ENCODE assay signal across 2 cellular contexts in the genomic region with DNA sequence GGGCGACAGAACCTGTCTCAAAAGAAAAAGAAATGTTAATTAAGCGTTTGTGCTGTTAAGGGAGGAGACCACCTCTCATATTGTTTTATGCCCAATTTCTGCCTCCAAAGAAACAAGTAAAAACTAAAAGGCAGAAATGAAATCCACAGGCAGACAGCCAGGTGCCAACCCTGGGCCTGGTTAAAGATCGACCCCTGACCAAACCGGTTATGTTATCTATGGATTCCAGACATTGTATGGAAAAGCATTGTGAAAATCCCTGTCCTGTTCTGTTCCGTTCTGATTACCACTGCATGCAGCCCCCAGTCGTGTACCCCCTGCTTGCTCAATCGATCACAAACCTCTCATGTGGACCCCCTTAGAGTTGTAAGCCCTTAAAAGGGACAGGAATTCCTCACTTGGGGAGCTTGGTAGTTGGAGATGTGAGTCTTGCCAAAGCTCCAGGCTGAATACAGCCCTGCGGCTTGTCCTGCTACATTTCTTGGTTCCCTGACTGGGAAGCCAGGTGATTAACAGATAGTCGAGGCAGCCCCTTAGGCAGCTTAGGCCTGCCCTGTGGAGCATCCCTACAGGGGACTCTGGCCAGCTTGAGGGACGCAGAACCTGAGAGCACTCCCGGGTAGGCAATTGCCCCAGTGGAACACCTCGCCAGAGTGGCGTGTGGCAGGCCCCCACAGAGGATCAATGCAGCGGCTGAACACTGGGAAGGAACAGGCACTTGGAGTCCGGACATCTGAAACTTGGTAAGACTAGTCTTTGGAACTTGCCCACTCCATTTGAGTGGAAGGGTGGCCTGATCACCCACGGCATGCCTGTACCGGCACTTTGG.
TF ChIP-seq lines count a peak whose summit lies in the region.

No MANE protein-coding gene starts in this region.

TF ChIP-seq in HCT116, 20 proteins besides CTCF, POLR2A, EP300 and RAD21 (continued from another document):
- TF ChIP-seq, protein P1, sequence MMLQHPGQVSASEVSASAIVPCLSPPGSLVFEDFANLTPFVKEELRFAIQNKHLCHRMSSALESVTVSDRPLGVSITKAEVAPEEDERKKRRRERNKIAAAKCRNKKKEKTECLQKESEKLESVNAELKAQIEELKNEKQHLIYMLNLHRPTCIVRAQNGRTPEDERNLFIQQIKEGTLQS (IDR thresholded peaks at IDR 0.05), result no peak
- TF ChIP-seq EGR1 (IDR thresholded peaks at IDR 0.05; ENCODE audit: low read depth), result no peak
- TF ChIP-seq TCF7L2 (IDR thresholded peaks at IDR 0.05; ENCODE audit: borderline replicate concordance, extremely low read depth, insufficient read depth, insufficient read length), result no peak
- no peak for TF ChIP-seq CBX3 (IDR thresholded peaks at IDR 0.05; ENCODE audit: low read depth)
- TF ChIP-seq EZH2 (IDR thresholded peaks at IDR 0.05), result no peak
- TF ChIP-seq, protein P2, sequence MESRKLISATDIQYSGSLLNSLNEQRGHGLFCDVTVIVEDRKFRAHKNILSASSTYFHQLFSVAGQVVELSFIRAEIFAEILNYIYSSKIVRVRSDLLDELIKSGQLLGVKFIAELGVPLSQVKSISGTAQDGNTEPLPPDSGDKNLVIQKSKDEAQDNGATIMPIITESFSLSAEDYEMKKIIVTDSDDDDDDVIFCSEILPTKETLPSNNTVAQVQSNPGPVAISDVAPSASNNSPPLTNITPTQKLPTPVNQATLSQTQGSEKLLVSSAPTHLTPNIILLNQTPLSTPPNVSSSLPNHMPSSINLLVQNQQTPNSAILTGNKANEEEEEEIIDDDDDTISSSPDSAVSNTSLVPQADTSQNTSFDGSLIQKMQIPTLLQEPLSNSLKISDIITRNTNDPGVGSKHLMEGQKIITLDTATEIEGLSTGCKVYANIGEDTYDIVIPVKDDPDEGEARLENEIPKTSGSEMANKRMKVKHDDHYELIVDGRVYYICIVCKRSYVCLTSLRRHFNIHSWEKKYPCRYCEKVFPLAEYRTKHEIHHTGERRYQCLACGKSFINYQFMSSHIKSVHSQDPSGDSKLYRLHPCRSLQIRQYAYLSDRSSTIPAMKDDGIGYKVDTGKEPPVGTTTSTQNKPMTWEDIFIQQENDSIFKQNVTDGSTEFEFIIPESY (IDR thresholded peaks at IDR 0.05; ENCODE audit: extremely low read depth, insufficient replicate concordance, low read length), result no peak
- TF ChIP-seq YY1 (IDR thresholded peaks at IDR 0.05; ENCODE audit: extremely low read depth, insufficient replicate concordance, low read depth, low read length), result no peak
- TF ChIP-seq, protein P3, sequence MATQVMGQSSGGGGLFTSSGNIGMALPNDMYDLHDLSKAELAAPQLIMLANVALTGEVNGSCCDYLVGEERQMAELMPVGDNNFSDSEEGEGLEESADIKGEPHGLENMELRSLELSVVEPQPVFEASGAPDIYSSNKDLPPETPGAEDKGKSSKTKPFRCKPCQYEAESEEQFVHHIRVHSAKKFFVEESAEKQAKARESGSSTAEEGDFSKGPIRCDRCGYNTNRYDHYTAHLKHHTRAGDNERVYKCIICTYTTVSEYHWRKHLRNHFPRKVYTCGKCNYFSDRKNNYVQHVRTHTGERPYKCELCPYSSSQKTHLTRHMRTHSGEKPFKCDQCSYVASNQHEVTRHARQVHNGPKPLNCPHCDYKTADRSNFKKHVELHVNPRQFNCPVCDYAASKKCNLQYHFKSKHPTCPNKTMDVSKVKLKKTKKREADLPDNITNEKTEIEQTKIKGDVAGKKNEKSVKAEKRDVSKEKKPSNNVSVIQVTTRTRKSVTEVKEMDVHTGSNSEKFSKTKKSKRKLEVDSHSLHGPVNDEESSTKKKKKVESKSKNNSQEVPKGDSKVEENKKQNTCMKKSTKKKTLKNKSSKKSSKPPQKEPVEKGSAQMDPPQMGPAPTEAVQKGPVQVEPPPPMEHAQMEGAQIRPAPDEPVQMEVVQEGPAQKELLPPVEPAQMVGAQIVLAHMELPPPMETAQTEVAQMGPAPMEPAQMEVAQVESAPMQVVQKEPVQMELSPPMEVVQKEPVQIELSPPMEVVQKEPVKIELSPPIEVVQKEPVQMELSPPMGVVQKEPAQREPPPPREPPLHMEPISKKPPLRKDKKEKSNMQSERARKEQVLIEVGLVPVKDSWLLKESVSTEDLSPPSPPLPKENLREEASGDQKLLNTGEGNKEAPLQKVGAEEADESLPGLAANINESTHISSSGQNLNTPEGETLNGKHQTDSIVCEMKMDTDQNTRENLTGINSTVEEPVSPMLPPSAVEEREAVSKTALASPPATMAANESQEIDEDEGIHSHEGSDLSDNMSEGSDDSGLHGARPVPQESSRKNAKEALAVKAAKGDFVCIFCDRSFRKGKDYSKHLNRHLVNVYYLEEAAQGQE (IDR thresholded peaks at IDR 0.05; ENCODE audit: low read depth), result no peak
TF ChIP-seq in HCT116: peak in this region for 0.

TF ChIP-seq in WTC11, 78 proteins besides CTCF, POLR2A, EP300 and RAD21:
- TF ChIP-seq, protein P4, sequence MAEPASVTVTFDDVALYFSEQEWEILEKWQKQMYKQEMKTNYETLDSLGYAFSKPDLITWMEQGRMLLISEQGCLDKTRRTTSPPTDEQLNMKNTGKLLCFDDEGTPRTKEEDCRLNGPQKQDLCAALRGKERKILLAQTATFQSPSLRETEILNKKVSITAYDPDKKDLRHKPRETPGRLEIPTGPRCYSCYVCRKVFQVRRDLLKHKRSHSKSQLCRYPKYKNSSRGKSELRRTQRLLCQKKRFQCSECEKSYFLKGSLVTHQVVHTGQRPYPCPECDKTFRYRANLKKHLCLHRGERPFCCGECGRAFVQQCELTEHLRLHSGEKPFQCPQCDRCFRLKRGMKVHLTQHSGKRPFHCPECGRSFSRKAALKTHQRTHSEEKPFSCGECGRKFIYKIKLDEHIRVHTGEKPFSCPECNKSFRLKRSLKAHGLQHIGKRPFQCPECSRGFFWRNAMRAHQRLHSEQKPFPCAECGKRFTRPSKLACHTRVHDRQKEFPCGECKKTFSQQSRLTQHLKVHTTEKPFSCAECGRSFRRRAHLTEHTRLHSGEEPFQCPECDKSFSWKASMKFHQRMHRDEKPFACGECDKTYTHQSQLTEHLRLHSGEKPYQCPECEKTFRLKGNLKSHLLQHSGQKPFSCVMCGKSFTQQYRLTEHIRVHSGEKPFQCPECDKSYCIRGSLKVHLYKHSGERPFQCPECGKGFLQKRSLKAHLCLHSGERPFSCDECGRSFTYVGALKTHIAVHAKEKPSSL (CRISPR knock-in tag; conservative IDR thresholded peaks at IDR 0.05), result no peak
- TF ChIP-seq TEAD1 (CRISPR knock-in tag; IDR thresholded peaks at IDR 0.05) (no peak), ZNF232 (CRISPR knock-in tag; IDR thresholded peaks at IDR 0.05) (no peak), ZNF121 (CRISPR knock-in tag; IDR thresholded peaks at IDR 0.05) (no peak), ZNF671 (CRISPR knock-in tag; IDR thresholded peaks at IDR 0.05) (no peak)
- TF ChIP-seq, protein P5, sequence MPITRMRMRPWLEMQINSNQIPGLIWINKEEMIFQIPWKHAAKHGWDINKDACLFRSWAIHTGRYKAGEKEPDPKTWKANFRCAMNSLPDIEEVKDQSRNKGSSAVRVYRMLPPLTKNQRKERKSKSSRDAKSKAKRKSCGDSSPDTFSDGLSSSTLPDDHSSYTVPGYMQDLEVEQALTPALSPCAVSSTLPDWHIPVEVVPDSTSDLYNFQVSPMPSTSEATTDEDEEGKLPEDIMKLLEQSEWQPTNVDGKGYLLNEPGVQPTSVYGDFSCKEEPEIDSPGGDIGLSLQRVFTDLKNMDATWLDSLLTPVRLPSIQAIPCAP (CRISPR knock-in tag; IDR thresholded peaks at IDR 0.05), result no peak
- TF ChIP-seq, protein P6, sequence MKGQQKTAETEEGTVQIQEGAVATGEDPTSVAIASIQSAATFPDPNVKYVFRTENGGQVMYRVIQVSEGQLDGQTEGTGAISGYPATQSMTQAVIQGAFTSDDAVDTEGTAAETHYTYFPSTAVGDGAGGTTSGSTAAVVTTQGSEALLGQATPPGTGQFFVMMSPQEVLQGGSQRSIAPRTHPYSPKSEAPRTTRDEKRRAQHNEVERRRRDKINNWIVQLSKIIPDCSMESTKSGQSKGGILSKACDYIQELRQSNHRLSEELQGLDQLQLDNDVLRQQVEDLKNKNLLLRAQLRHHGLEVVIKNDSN (CRISPR knock-in tag; IDR thresholded peaks at IDR 0.05), result no peak
- TF ChIP-seq, protein P7, sequence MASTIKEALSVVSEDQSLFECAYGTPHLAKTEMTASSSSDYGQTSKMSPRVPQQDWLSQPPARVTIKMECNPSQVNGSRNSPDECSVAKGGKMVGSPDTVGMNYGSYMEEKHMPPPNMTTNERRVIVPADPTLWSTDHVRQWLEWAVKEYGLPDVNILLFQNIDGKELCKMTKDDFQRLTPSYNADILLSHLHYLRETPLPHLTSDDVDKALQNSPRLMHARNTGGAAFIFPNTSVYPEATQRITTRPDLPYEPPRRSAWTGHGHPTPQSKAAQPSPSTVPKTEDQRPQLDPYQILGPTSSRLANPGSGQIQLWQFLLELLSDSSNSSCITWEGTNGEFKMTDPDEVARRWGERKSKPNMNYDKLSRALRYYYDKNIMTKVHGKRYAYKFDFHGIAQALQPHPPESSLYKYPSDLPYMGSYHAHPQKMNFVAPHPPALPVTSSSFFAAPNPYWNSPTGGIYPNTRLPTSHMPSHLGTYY (CRISPR knock-in tag; IDR thresholded peaks at IDR 0.05), result no peak
- TF ChIP-seq, protein P8, sequence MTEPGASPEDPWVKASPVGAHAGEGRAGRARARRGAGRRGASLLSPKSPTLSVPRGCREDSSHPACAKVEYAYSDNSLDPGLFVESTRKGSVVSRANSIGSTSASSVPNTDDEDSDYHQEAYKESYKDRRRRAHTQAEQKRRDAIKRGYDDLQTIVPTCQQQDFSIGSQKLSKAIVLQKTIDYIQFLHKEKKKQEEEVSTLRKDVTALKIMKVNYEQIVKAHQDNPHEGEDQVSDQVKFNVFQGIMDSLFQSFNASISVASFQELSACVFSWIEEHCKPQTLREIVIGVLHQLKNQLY (CRISPR knock-in tag; IDR thresholded peaks at IDR 0.05), result no peak
